10 cellular contexts compared by ENCODE assay signal in the genomic region with DNA sequence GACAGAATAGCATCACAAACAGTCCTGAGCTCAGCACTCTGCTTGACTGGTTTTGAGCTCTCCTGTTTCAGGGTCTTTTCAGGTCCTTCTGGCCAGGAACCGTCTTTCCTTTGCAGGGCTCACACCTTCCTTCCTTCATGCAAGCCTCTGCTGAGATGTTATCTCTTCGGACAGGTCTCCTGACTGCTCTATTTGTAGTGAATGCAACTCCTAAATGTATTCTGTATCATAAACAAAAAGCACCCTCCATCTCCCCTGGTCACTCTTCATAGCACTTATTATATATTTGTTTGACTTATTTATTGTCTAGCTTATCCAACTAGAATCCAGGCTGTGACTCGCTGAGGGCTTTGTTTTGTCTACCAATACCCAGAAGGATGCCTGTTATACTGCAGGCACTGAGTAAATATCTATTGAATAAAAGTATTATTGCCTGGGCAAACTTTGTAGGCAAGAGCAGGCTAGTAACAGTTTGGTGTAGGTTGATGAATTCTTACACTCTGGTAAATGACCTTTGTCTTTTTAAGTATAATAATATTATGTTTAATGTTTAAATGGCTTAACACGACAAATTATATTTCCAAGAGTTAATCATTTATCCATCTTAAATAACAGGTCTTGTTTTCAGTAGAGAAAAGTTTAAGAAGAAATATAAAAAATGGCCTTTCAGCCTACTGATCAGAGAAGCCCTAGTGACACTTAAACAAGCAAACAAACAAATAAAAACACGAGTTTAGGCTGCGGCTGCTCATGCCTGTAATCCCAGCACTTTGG.
A peak's percentile ranks its signal among the peaks of the same experiment; 100 is the strongest.
DNase-seq lines count a peak whose midpoint lies in the region; ATAC-seq and TF ChIP-seq lines count a peak whose summit lies in the region.
"Had no signal": no experiment of that assay in that cellular context is flagged by ENCODE, and none has a peak within 500 bp of the region (broad histone marks: within the 10 kb centered on the region; RNA-seq: fewer than 3 reads in every experiment).

No MANE protein-coding gene starts in this region.

- TF ChIP-seq CTCF in HL-60 (IDR thresholded peaks at IDR 0.05; ENCODE audit: insufficient read depth, low read length) (no peak), dorsolateral prefrontal cortex (IDR thresholded peaks at IDR 0.05 in 54 of 56, conservative IDR thresholded peaks at IDR 0.05 in 2 of 56; ENCODE audit: low read depth in 1 of 56, partially characterized antibody in 56 of 56) (no peak)

- peaks cover 51 to 87% (median 60%) of the 10 kb centered on the region in 4 donors for H3K4me1 Mint-ChIP-seq in CD4-positive, alpha-beta memory T cell
- H3K4me1 Mint-ChIP-seq in activated naive CD8-positive, alpha-beta T cell treated with anti-CD3 and anti-CD28 coated beads for 36 hours, result peaks cover 70% of the 10 kb centered on the region
- peaks cover 49 to 64% of the 10 kb centered on the region in 2 donors for H3K4me1 Mint-ChIP-seq in natural killer cell treated with Interleukin-12 subunit alpha and Interleukin-12 subunit beta and Interleukin-15 and Interleukin-18, amount 100 ng/mL, for 72 hours (ENCODE audit: low read depth in 2 of 2)

- CTCF ChIA-PET in CD4-positive, alpha-beta memory T cell (lab: Charles Lee; ENCODE audit: partially characterized antibody), result interaction anchor here (0.6 to 5.9 kb wide), 18 partner anchors 10 to 293 kb away, joined by 3 to 61 read pairs (median 4); no protein-coding TSS in a partner anchor

- no peak for ATAC-seq in natural killer cell treated with Interleukin-12 subunit alpha and Interleukin-12 subunit beta and Interleukin-15 and Interleukin-18, amount 100 ng/mL, for 72 hours
- ATAC-seq in GM18907 (IDR thresholded peaks at IDR 0.05; ENCODE audit: unreplicated experiment), result no peak

- peaks cover 0 to 3% (median 0%) of the 10 kb centered on the region in 8 donors for H3K9me3 Mint-ChIP-seq in CD4-positive, alpha-beta memory T cell
- H3K9me3 Mint-ChIP-seq in activated naive CD8-positive, alpha-beta T cell treated with anti-CD3 and anti-CD28 coated beads for 36 hours, result no peaks in the 10 kb centered on the region
- no peaks in the 10 kb centered on the region for H3K9me3 Mint-ChIP-seq in natural killer cell treated with Interleukin-12 subunit alpha and Interleukin-12 subunit beta and Interleukin-15 and Interleukin-18, amount 100 ng/mL, for 72 hours

- H3K4me3 ChIP-seq in CD4-positive, alpha-beta memory T cell (ENCODE audit: low read length in 2 of 2), result no peak overlapping the region
- H3K4me3 ChIP-seq in HL-60 (replicated peaks; ENCODE audit: insufficient read depth, low read length) (no peak overlapping the region), dorsolateral prefrontal cortex (no peak overlapping the region)
- H3K4me3 ChIP-seq: coronary artery, psoas muscle had no signal

- H3K4me3 Mint-ChIP-seq in CD4-positive, alpha-beta memory T cell, result peak overlapping the region in 2 of 8 donors; percentile 20 to 24
- H3K4me3 Mint-ChIP-seq in activated naive CD8-positive, alpha-beta T cell treated with anti-CD3 and anti-CD28 coated beads for 36 hours, result no peak overlapping the region
- H3K4me3 Mint-ChIP-seq in natural killer cell treated with Interleukin-12 subunit alpha and Interleukin-12 subunit beta and Interleukin-15 and Interleukin-18, amount 100 ng/mL, for 72 hours, result peak overlapping the region; percentile 11

- H3K27ac Mint-ChIP-seq in CD4-positive, alpha-beta memory T cell, result peak overlapping the region in 6 of 7 donors; percentile 61 to 97 (median 74)
- H3K27ac Mint-ChIP-seq in activated naive CD8-positive, alpha-beta T cell treated with anti-CD3 and anti-CD28 coated beads for 36 hours, result peak overlapping the region; percentile 97
- peak overlapping the region; percentile 70 to 93 for H3K27ac Mint-ChIP-seq in natural killer cell treated with Interleukin-12 subunit alpha and Interleukin-12 subunit beta and Interleukin-15 and Interleukin-18, amount 100 ng/mL, for 72 hours

- H3K9me3 ChIP-seq in CD4-positive, alpha-beta memory T cell (ENCODE audit: control insufficient read depth in 1 of 2, low read length in 2 of 2), result no peaks in the 10 kb centered on the region
- H3K9me3 ChIP-seq: psoas muscle had no signal

- no peaks in the 10 kb centered on the region for H3K36me3 ChIP-seq in CD4-positive, alpha-beta memory T cell (ENCODE audit: insufficient read depth, low read length)

- H3K4me1 ChIP-seq in CD4-positive, alpha-beta memory T cell (ENCODE audit: insufficient read depth, low read length), result peaks cover 80% of the 10 kb centered on the region

- POLR2A ChIA-PET in CD4-positive, alpha-beta memory T cell (lab: Charles Lee; ENCODE audit: partially characterized antibody), result interaction anchor here (0.6 to 4.3 kb wide), 10 partner anchors 27 to 291 kb away, joined by 3 to 77 read pairs (median 5); a partner anchor contains a TSS

- DNase-seq in CD4-positive, alpha-beta memory T cell, result no peak
- DNase-seq in HL-60 (ENCODE audit: low read depth in 1 of 2, low spot score in 1 of 2) (no peak), SW480 (ENCODE audit: low spot score) (no peak), dorsolateral prefrontal cortex (no peak)
- DNase-seq in activated naive CD8-positive, alpha-beta T cell treated with anti-CD3 and anti-CD28 coated beads for 36 hours, result no peak
- no peak for DNase-seq in natural killer cell treated with Interleukin-12 subunit alpha and Interleukin-12 subunit beta and Interleukin-15 and Interleukin-18, amount 100 ng/mL, for 72 hours (ENCODE audit: low spot score)
- DNase-seq in stimulated activated CD4-positive, alpha-beta T cell treated with anti-CD3 and anti-CD28 coated beads, Interleukin-1b, Interleukin-23, amount 100 ng/mL, for 48 hours, result no peak

- H3K27me3 ChIP-seq in CD4-positive, alpha-beta memory T cell (ENCODE audit: insufficient read depth, low read length), result no peaks in the 10 kb centered on the region
- H3K27me3 ChIP-seq in HL-60 (ENCODE audit: insufficient read depth, poor library complexity, severe bottlenecking), result no peaks in the 10 kb centered on the region
- no peaks in the 10 kb centered on the region for H3K27me3 ChIP-seq in dorsolateral prefrontal cortex

- H3K27ac ChIP-seq in CD4-positive, alpha-beta memory T cell (ENCODE audit: low read depth, low read length), result peak overlapping the region; percentile 47
- H3K27ac ChIP-seq in HL-60 (replicated peaks) (peak overlapping the region; percentile 68), dorsolateral prefrontal cortex (no peak overlapping the region)
- H3K27ac ChIP-seq: coronary artery, psoas muscle had no signal

- intact Hi-C loops in CD4-positive, alpha-beta memory T cell (cut with micrococcal nuclease), result loop anchor here (1.0 kb wide), 1 partner anchor 227 kb away; no protein-coding TSS in a partner anchor
- intact Hi-C loops in dorsolateral prefrontal cortex (cut with DNase I), result no loop called here

- peaks cover 0 to 4% of the 10 kb centered on the region in 2 donors for H3K36me3 Mint-ChIP-seq in CD4-positive, alpha-beta memory T cell
- no peaks in the 10 kb centered on the region for H3K36me3 Mint-ChIP-seq in activated naive CD8-positive, alpha-beta T cell treated with anti-CD3 and anti-CD28 coated beads for 36 hours
- no peaks in the 10 kb centered on the region for H3K36me3 Mint-ChIP-seq in natural killer cell treated with Interleukin-12 subunit alpha and Interleukin-12 subunit beta and Interleukin-15 and Interleukin-18, amount 100 ng/mL, for 72 hours

- peaks cover 0 to 2% of the 10 kb centered on the region in 2 donors for H3K27me3 Mint-ChIP-seq in CD4-positive, alpha-beta memory T cell
- H3K27me3 Mint-ChIP-seq in activated naive CD8-positive, alpha-beta T cell treated with anti-CD3 and anti-CD28 coated beads for 36 hours, result no peaks in the 10 kb centered on the region
- H3K27me3 Mint-ChIP-seq in natural killer cell treated with Interleukin-12 subunit alpha and Interleukin-12 subunit beta and Interleukin-15 and Interleukin-18, amount 100 ng/mL, for 72 hours, result no peaks in the 10 kb centered on the region

Comparison
In these comparisons a context has a peak if more than half of its experiments do, and no peak if none do; other contexts are left out.
1. H3K27ac ChIP-seq: peak in CD4-positive, alpha-beta memory T cell (single experiment) and HL-60 (single experiment); none in dorsolateral prefrontal cortex (0 of 59).
2. Peak in every context shown above with its lines, with median percentiles within 50 percentile points of each other: H3K27ac Mint-ChIP-seq.